In the genomic region with DNA sequence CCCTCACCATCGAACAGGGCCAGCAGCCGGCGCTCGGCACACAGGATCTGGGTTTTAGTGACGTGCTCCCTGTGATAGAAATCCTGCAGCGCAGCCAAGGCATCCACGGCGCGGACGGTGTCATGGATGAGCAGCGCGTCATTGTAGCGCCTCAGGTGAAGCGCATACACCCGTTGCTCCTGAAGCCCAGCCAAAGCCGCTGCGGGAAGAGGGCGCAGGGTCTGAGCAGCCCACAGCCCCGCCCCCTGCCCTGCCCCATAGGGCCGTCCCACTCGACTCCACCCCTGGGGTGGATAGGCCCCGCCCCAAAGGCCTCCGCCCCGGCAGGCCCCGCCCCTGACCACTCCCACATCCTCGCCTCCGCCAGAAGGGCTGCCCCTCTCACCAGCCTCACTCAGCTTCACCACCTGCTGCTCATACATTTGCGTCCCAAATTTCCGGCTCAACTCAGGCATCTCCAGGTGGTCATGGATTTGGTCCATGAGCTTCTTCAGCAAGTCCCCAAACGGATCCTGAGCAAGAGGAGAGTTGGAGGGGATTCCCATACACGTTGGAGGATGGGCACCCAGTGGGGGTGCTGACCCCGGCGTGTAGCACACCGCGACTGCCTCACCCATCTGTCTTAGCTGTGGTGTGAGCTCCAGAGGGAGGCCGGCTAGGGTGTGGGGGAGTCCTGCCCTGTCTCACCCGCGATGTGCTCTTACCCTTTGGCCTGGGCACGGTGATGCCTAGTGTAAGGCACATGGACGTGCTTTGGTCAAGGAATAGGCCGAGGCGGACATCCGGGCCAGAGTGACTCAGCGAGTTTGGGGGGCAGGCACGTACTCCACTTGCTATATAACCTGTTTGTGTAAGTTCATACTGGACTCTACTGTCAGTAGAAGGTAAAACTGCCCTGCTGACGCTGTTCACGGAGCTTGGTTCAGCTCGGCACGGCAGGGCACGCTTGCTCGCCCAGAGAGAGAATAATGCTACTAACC, we compare ENCODE assay signal across 1 cellular context.
TF ChIP-seq lines count a peak whose summit lies in the region.

No MANE protein-coding gene starts in this region.

TF ChIP-seq in K562, 482 proteins besides CTCF, POLR2A, EP300 and RAD21 (continued from another document and continues in another):
- TF ChIP-seq, protein P1, sequence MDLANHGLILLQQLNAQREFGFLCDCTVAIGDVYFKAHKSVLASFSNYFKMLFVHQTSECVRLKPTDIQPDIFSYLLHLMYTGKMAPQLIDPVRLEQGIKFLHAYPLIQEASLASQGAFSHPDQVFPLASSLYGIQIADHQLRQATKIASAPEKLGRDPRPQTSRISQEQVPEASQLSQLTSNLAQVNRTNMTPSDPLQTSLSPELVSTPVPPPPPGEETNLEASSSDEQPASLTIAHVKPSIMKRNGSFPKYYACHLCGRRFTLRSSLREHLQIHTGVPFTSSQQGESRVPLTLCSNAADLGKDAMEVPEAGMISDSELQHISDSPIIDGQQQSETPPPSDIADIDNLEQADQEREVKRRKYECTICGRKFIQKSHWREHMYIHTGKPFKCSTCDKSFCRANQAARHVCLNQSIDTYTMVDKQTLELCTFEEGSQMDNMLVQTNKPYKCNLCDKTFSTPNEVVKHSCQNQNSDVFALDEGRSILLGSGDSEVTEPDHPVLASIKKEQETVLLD (IDR thresholded peaks at IDR 0.05) = peak; percentile 43; the same call in 1 of the 2 replicates
- TF ChIP-seq, protein P2, sequence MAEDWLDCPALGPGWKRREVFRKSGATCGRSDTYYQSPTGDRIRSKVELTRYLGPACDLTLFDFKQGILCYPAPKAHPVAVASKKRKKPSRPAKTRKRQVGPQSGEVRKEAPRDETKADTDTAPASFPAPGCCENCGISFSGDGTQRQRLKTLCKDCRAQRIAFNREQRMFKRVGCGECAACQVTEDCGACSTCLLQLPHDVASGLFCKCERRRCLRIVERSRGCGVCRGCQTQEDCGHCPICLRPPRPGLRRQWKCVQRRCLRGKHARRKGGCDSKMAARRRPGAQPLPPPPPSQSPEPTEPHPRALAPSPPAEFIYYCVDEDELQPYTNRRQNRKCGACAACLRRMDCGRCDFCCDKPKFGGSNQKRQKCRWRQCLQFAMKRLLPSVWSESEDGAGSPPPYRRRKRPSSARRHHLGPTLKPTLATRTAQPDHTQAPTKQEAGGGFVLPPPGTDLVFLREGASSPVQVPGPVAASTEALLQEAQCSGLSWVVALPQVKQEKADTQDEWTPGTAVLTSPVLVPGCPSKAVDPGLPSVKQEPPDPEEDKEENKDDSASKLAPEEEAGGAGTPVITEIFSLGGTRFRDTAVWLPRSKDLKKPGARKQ (CRISPR knock-in tag; IDR thresholded peaks at IDR 0.05) = no peak
- TF ChIP-seq ZNF197 (CRISPR knock-in tag; IDR thresholded peaks at IDR 0.05; ENCODE audit: low read depth) = no peak
- no peak for TF ChIP-seq NFRKB (IDR thresholded peaks at IDR 0.05; ENCODE audit: low read depth)
- TF ChIP-seq, protein P3, sequence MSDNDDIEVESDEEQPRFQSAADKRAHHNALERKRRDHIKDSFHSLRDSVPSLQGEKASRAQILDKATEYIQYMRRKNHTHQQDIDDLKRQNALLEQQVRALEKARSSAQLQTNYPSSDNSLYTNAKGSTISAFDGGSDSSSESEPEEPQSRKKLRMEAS (CRISPR knock-in tag; IDR thresholded peaks at IDR 0.05) = peak; percentile 36; the same call in 1 of the 2 replicates
- no peak for TF ChIP-seq FOXM1 (IDR thresholded peaks at IDR 0.05; ENCODE audit: low read depth)
- no peak for TF ChIP-seq FOXM1 (CRISPR knock-in tag; IDR thresholded peaks at IDR 0.05; ENCODE audit: low read depth)
- no peak for TF ChIP-seq ZNF224 (CRISPR knock-in tag; IDR thresholded peaks at IDR 0.05)
- TF ChIP-seq, protein P4, sequence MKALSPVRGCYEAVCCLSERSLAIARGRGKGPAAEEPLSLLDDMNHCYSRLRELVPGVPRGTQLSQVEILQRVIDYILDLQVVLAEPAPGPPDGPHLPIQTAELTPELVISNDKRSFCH (CRISPR knock-in tag; IDR thresholded peaks at IDR 0.05) = no peak
- TF ChIP-seq, protein P4 (tag; IDR thresholded peaks at IDR 0.05) = peak; percentile 87
- TF ChIP-seq FOXA3 (CRISPR knock-in tag; conservative IDR thresholded peaks at IDR 0.05 in 1 of 2, IDR thresholded peaks at IDR 0.05 in 1 of 2) = no peak
- no peak for TF ChIP-seq KLF10 (CRISPR knock-in tag; IDR thresholded peaks at IDR 0.05)
- TF ChIP-seq NR1H2 (CRISPR knock-in tag; IDR thresholded peaks at IDR 0.05) = no peak
- TF ChIP-seq KAT8 (IDR thresholded peaks at IDR 0.05; ENCODE audit: low read depth) = no peak
- TF ChIP-seq ZNF507 (tag; conservative IDR thresholded peaks at IDR 0.05) = no peak
- peak; percentile 55; the same call in 1 of the 2 replicates for TF ChIP-seq PTRF (tag; IDR thresholded peaks at IDR 0.05)
- no peak for TF ChIP-seq SMARCC2 (IDR thresholded peaks at IDR 0.05; ENCODE audit: low read depth)
- TF ChIP-seq, protein P5, sequence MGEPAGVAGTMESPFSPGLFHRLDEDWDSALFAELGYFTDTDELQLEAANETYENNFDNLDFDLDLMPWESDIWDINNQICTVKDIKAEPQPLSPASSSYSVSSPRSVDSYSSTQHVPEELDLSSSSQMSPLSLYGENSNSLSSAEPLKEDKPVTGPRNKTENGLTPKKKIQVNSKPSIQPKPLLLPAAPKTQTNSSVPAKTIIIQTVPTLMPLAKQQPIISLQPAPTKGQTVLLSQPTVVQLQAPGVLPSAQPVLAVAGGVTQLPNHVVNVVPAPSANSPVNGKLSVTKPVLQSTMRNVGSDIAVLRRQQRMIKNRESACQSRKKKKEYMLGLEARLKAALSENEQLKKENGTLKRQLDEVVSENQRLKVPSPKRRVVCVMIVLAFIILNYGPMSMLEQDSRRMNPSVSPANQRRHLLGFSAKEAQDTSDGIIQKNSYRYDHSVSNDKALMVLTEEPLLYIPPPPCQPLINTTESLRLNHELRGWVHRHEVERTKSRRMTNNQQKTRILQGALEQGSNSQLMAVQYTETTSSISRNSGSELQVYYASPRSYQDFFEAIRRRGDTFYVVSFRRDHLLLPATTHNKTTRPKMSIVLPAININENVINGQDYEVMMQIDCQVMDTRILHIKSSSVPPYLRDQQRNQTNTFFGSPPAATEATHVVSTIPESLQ (CRISPR knock-in tag; IDR thresholded peaks at IDR 0.05) = no peak
- no peak for TF ChIP-seq FOXK1 (CRISPR knock-in tag; IDR thresholded peaks at IDR 0.05; ENCODE audit: borderline replicate concordance)
- TF ChIP-seq, protein P6, sequence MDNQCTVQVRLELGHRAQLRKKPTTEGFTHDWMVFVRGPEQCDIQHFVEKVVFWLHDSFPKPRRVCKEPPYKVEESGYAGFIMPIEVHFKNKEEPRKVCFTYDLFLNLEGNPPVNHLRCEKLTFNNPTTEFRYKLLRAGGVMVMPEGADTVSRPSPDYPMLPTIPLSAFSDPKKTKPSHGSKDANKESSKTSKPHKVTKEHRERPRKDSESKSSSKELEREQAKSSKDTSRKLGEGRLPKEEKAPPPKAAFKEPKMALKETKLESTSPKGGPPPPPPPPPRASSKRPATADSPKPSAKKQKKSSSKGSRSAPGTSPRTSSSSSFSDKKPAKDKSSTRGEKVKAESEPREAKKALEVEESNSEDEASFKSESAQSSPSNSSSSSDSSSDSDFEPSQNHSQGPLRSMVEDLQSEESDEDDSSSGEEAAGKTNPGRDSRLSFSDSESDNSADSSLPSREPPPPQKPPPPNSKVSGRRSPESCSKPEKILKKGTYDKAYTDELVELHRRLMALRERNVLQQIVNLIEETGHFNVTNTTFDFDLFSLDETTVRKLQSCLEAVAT (IDR thresholded peaks at IDR 0.05) = no peak
- TF ChIP-seq POLR3A (IDR thresholded peaks at IDR 0.05; ENCODE audit: borderline replicate concordance, extremely low read depth, insufficient read depth, insufficient read length) = no peak
- no peak for TF ChIP-seq ZNF263 (CRISPR knock-in tag; IDR thresholded peaks at IDR 0.05; ENCODE audit: borderline replicate concordance)
- no peak for TF ChIP-seq MYNN (IDR thresholded peaks at IDR 0.05)
- TF ChIP-seq MYNN (CRISPR knock-in tag; IDR thresholded peaks at IDR 0.05) = no peak
- TF ChIP-seq RBM25 (IDR thresholded peaks at IDR 0.05; ENCODE audit: low read depth, low read length, severe bottlenecking) = no peak
- TF ChIP-seq ZNF584 (CRISPR knock-in tag; IDR thresholded peaks at IDR 0.05; ENCODE audit: low read depth) = no peak
- no peak for TF ChIP-seq BCL6 (CRISPR knock-in tag; IDR thresholded peaks at IDR 0.05)
- TF ChIP-seq PTTG1 (tag; IDR thresholded peaks at IDR 0.05; ENCODE audit: low read depth) = peak; percentile 37; the same call in 1 of the 2 replicates
- TF ChIP-seq, protein P7, sequence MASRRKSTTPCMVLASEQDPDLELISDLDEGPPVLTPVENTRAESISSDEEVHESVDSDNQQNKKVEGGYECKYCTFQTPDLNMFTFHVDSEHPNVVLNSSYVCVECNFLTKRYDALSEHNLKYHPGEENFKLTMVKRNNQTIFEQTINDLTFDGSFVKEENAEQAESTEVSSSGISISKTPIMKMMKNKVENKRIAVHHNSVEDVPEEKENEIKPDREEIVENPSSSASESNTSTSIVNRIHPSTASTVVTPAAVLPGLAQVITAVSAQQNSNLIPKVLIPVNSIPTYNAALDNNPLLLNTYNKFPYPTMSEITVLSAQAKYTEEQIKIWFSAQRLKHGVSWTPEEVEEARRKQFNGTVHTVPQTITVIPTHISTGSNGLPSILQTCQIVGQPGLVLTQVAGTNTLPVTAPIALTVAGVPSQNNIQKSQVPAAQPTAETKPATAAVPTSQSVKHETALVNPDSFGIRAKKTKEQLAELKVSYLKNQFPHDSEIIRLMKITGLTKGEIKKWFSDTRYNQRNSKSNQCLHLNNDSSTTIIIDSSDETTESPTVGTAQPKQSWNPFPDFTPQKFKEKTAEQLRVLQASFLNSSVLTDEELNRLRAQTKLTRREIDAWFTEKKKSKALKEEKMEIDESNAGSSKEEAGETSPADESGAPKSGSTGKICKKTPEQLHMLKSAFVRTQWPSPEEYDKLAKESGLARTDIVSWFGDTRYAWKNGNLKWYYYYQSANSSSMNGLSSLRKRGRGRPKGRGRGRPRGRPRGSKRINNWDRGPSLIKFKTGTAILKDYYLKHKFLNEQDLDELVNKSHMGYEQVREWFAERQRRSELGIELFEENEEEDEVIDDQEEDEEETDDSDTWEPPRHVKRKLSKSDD (conservative IDR thresholded peaks at IDR 0.05; ENCODE audit: low read length) = no peak
- no peak for TF ChIP-seq SETDB1 (IDR thresholded peaks at IDR 0.05; ENCODE audit: low read length)
- TF ChIP-seq U2AF2 (optimal IDR thresholded peaks at IDR 0.05; ENCODE audit: low read depth, low read length) = no peak
- TF ChIP-seq, protein P8, sequence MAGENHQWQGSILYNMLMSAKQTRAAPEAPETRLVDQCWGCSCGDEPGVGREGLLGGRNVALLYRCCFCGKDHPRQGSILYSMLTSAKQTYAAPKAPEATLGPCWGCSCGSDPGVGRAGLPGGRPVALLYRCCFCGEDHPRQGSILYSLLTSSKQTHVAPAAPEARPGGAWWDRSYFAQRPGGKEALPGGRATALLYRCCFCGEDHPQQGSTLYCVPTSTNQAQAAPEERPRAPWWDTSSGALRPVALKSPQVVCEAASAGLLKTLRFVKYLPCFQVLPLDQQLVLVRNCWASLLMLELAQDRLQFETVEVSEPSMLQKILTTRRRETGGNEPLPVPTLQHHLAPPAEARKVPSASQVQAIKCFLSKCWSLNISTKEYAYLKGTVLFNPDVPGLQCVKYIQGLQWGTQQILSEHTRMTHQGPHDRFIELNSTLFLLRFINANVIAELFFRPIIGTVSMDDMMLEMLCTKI (IDR thresholded peaks at IDR 0.05; ENCODE audit: partially characterized antibody) = no peak
- no peak for TF ChIP-seq MYC (IDR thresholded peaks at IDR 0.05; ENCODE audit: low read depth, low read length)
- TF ChIP-seq MYC (CRISPR knock-in tag; IDR thresholded peaks at IDR 0.05; ENCODE audit: borderline replicate concordance, low read depth) = no peak
- TF ChIP-seq, protein P9, sequence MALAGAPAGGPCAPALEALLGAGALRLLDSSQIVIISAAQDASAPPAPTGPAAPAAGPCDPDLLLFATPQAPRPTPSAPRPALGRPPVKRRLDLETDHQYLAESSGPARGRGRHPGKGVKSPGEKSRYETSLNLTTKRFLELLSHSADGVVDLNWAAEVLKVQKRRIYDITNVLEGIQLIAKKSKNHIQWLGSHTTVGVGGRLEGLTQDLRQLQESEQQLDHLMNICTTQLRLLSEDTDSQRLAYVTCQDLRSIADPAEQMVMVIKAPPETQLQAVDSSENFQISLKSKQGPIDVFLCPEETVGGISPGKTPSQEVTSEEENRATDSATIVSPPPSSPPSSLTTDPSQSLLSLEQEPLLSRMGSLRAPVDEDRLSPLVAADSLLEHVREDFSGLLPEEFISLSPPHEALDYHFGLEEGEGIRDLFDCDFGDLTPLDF (CRISPR knock-in tag; IDR thresholded peaks at IDR 0.05) = no peak
- TF ChIP-seq, protein P10, sequence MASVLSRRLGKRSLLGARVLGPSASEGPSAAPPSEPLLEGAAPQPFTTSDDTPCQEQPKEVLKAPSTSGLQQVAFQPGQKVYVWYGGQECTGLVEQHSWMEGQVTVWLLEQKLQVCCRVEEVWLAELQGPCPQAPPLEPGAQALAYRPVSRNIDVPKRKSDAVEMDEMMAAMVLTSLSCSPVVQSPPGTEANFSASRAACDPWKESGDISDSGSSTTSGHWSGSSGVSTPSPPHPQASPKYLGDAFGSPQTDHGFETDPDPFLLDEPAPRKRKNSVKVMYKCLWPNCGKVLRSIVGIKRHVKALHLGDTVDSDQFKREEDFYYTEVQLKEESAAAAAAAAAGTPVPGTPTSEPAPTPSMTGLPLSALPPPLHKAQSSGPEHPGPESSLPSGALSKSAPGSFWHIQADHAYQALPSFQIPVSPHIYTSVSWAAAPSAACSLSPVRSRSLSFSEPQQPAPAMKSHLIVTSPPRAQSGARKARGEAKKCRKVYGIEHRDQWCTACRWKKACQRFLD (CRISPR knock-in tag; IDR thresholded peaks at IDR 0.05) = no peak
- no peak for TF ChIP-seq ZNF668 (CRISPR knock-in tag; IDR thresholded peaks at IDR 0.05)
- no peak for TF ChIP-seq PHF21A (IDR thresholded peaks at IDR 0.05; ENCODE audit: borderline replicate concordance, low read depth)
- no peak for TF ChIP-seq ZNF124 (CRISPR knock-in tag; IDR thresholded peaks at IDR 0.05)
- TF ChIP-seq MXI1 (IDR thresholded peaks at IDR 0.05; ENCODE audit: low read depth, low read length) = no peak
- peak; percentile 71 for TF ChIP-seq SP1 (CRISPR knock-in tag; IDR thresholded peaks at IDR 0.05)
- TF ChIP-seq ZNF12 (CRISPR knock-in tag; IDR thresholded peaks at IDR 0.05) = no peak
- TF ChIP-seq, protein P11, sequence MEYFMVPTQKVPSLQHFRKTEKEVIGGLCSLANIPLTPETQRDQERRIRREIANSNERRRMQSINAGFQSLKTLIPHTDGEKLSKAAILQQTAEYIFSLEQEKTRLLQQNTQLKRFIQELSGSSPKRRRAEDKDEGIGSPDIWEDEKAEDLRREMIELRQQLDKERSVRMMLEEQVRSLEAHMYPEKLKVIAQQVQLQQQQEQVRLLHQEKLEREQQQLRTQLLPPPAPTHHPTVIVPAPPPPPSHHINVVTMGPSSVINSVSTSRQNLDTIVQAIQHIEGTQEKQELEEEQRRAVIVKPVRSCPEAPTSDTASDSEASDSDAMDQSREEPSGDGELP (CRISPR knock-in tag; IDR thresholded peaks at IDR 0.05; ENCODE audit: borderline replicate concordance) = 0 out of 2 replicates have a peak, but pooled peaks have one; percentile 15
- TF ChIP-seq ZC3H11A (IDR thresholded peaks at IDR 0.05; ENCODE audit: low read depth, low read length) = no peak
- TF ChIP-seq NR4A1 (CRISPR knock-in tag; IDR thresholded peaks at IDR 0.05) = no peak
- peak; percentile 91 for TF ChIP-seq NR4A1 (tag; IDR thresholded peaks at IDR 0.05)
- TF ChIP-seq TRIM24 (IDR thresholded peaks at IDR 0.05) = no peak
- TF ChIP-seq NFXL1 (CRISPR knock-in tag; IDR thresholded peaks at IDR 0.05) = no peak
